Comparison of ENCODE assay signal across 8 cellular contexts in the genomic region with DNA sequence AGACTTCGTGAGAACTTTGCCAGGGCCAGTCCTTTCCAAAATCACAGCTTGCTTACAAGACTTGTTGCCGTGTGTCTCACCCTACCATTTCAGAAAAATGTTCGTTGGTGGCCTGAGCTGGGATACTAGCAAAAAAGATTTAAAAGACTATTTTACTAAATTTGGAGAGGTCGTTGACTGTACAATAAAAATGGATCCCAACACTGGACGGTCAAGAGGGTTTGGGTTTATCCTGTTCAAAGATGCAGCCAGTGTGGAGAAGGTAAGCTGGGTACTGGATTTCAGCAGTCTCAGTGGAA. TPM values are rescaled to one million over a fixed set of nuclear protein-coding genes. Genes with fewer than 3 reads are reported as not detected.
A peak's percentile ranks its signal among the peaks of the same experiment; 100 is the strongest.
DNase-seq lines count a peak whose midpoint lies in the region; ATAC-seq and TF ChIP-seq lines count a peak whose summit lies in the region.

No MANE protein-coding gene starts in this region.

- H3F3A ChIP-seq in PC-9 (ENCODE audit: insufficient read depth, low read depth), result peaks cover 68% of the 10 kb centered on the region

- H2AFZ ChIP-seq in PC-9, result no peak overlapping the region

- no peaks in the 10 kb centered on the region for H3K9me2 ChIP-seq in PC-9 (ENCODE audit: insufficient read depth)

- H3K36me3 Mint-ChIP-seq in CD4-positive, alpha-beta memory T cell, result peaks cover 27 to 56% of the 10 kb centered on the region in 2 donors

- TF ChIP-seq CTCF in PC-9 (conservative IDR thresholded peaks at IDR 0.05) (no peak), omental fat pad (IDR thresholded peaks at IDR 0.05) (no peak)

- CTCF ChIA-PET in CD4-positive, alpha-beta memory T cell (lab: Charles Lee; ENCODE audit: partially characterized antibody), result interaction anchor here (1.8 to 1.9 kb wide), 2 partner anchors 11 to 29 kb away, joined by 4 to 8 read pairs; no protein-coding TSS in a partner anchor
- CTCF ChIA-PET in PC-9 (lab: Charles Lee), result no interaction called here

- intact Hi-C loops in CD4-positive, alpha-beta memory T cell (cut with micrococcal nuclease), result no loop called here
- intact Hi-C loops in PC-9 (cut with micrococcal nuclease; ENCODE audit: unreplicated experiment), result loop anchor here (2.0 kb wide), 1 partner anchor 27 kb away; the partner anchor contains the start of gene PHYKPL

- H3K4me1 Mint-ChIP-seq in CD4-positive, alpha-beta memory T cell, result peaks cover 15 to 47% (median 29%) of the 10 kb centered on the region in 4 donors

- POLR2A ChIA-PET in CD4-positive, alpha-beta memory T cell (lab: Charles Lee; ENCODE audit: partially characterized antibody), result interaction anchor here (1.0 to 4.6 kb wide), 4 partner anchors 10 to 33 kb away, joined by 4 to 72 read pairs (median 12); partner anchors contain the start of gene PHYKPL
- POLR2A ChIA-PET in PC-9 (lab: Charles Lee; ENCODE audit: unreplicated experiment), result no interaction called here

- peak overlapping the region; percentile 83 to 94 (median 88) for H3K27ac Mint-ChIP-seq in CD4-positive, alpha-beta memory T cell

- H3K4me1 ChIP-seq in CD4-positive, alpha-beta memory T cell (ENCODE audit: insufficient read depth, low read length), result peaks cover 37% of the 10 kb centered on the region
- H3K4me1 ChIP-seq in PC-9 (replicated peaks; ENCODE audit: insufficient read depth), result peaks cover 31% of the 10 kb centered on the region

- H3K27me3 ChIP-seq in CD4-positive, alpha-beta memory T cell (ENCODE audit: insufficient read depth, low read length), result no peaks in the 10 kb centered on the region
- H3K27me3 ChIP-seq in PC-9 (ENCODE audit: insufficient read depth, low read depth), result no peaks in the 10 kb centered on the region

- H3K79me2 ChIP-seq in PC-9 (ENCODE audit: low read depth), result peaks cover 59% of the 10 kb centered on the region

- BruUV-seq in PC-9 (replicated peaks; lab: Mats Ljungman, UMichigan), result no TSS peak

- H3K4me2 ChIP-seq in PC-9, result peak overlapping the region; percentile 87

- peak overlapping the region; percentile 85 to 98 for H3K4me3 ChIP-seq in CD4-positive, alpha-beta memory T cell (ENCODE audit: low read length in 2 of 2)
- H3K4me3 ChIP-seq in PC-9, result peak overlapping the region; percentile 85

- H4K20me1 ChIP-seq in PC-9 (ENCODE audit: insufficient read depth), result peaks cover 55% of the 10 kb centered on the region

- peaks cover 0 to 5% (median 0%) of the 10 kb centered on the region in 8 donors for H3K9me3 Mint-ChIP-seq in CD4-positive, alpha-beta memory T cell

- H3K27ac ChIP-seq in CD4-positive, alpha-beta memory T cell (ENCODE audit: low read depth, low read length), result peak overlapping the region; percentile 73
- H3K27ac ChIP-seq in PC-9, result 0 out of 2 replicates have a peak overlapping the region, but pooled peaks have one; percentile 63
- H3K27ac ChIP-seq in epithelial cell of prostate, result peak overlapping the region; percentile 82

- H3K27me3 Mint-ChIP-seq in CD4-positive, alpha-beta memory T cell, result peaks cover 2% of the 10 kb centered on the region in 2 donors

- ATAC-seq in omental fat pad (ENCODE audit: low FRiP score), result no peak
- no peak for ATAC-seq in GM18909 (IDR thresholded peaks at IDR 0.05; ENCODE audit: poor library complexity, unreplicated experiment)

- H3K36me3 ChIP-seq in CD4-positive, alpha-beta memory T cell (ENCODE audit: insufficient read depth, low read length), result peaks cover 42% of the 10 kb centered on the region
- peaks cover 39% of the 10 kb centered on the region for H3K36me3 ChIP-seq in PC-9 (ENCODE audit: low read depth)

- peak overlapping the region; percentile 79 to 90 (median 86) for H3K4me3 Mint-ChIP-seq in CD4-positive, alpha-beta memory T cell

- no peaks in the 10 kb centered on the region for H3K9me3 ChIP-seq in CD4-positive, alpha-beta memory T cell (ENCODE audit: control insufficient read depth in 1 of 2, low read length in 2 of 2)
- H3K9me3 ChIP-seq in PC-9 (ENCODE audit: insufficient read depth, low read depth), result no peaks in the 10 kb centered on the region

- no peak for DNase-seq in CD4-positive, alpha-beta memory T cell
- DNase-seq in PC-9 (no peak), epithelial cell of prostate (ENCODE audit: low read depth, low spot score) (no peak), omental fat pad (ENCODE audit: low spot score) (peak; percentile 1), 8988T (no peak), NCI-H510A treated with DMSO at 0.1 percent for 48 hours (lab: John Stamatoyannopoulos, UW) (no peak)
- DNase-seq in NK-92 treated with Interleukin-12 subunit alpha and Interleukin-12 subunit beta, amount 100 ng/mL, for 24 hours (lab: John Stamatoyannopoulos, UW), result no peak

RNA-seq across cellular contexts. Expression of gene HNRNPAB, which starts 1.4 kb away (rescaled TPM):
- total RNA-seq in CD4-positive, alpha-beta memory T cell, result 10 to 100 TPM; 82.1 to 85.3 TPM
- 10 to 100 TPM; 29.4 to 75.3 TPM for polyA plus RNA-seq in CD4-positive, alpha-beta memory T cell
- total RNA-seq in PC-9 (2021) (171 and 193 TPM in 2 replicates), omental fat pad (100 to 1,000 TPM in 1 of 4 donors, 10 to 100 TPM in 3; 77.2 to 204 (median 88.6) TPM)

RNA-seq across cellular contexts. Expression of gene GMCL2, which starts 18.5 kb away (rescaled TPM):
- not detected for total RNA-seq in CD4-positive, alpha-beta memory T cell
- polyA plus RNA-seq in CD4-positive, alpha-beta memory T cell, result not detected
- total RNA-seq in PC-9 (2021) (not detected in 2 replicates), omental fat pad (not detected)

RNA-seq across cellular contexts. Expression of gene PHYKPL, which starts 26.9 kb away (rescaled TPM):
- total RNA-seq in CD4-positive, alpha-beta memory T cell, result 100 to 1,000 TPM; 234 to 251 TPM
- polyA plus RNA-seq in CD4-positive, alpha-beta memory T cell, result 10 to 100 TPM; 38.7 to 44.6 TPM
- total RNA-seq in PC-9 (2021) (61.3 and 73.7 TPM in 2 replicates), omental fat pad (100 to 1,000 TPM in 1 of 4 donors, 10 to 100 TPM in 3; 62.3 to 104 (median 82.0) TPM)

RNA-seq across cellular contexts. Expression of gene NHP2, which starts 52.0 kb away (rescaled TPM):
- total RNA-seq in CD4-positive, alpha-beta memory T cell, result 10 to 100 TPM; 64.1 to 69.5 TPM
- 100 to 1,000 TPM; 208 to 250 TPM for polyA plus RNA-seq in CD4-positive, alpha-beta memory T cell
- 221 and 229 TPM in 2 replicates for total RNA-seq in PC-9 (2021)
- 100 to 1,000 TPM; 173 to 241 (median 221) TPM for total RNA-seq in omental fat pad
